8 cellular contexts compared by ENCODE assay signal in genomic region chr7:96321670-96322372, GRCh38. TPM values are rescaled to one million over a fixed set of nuclear protein-coding genes. Genes with fewer than 3 reads are reported as not detected.
DNase-seq lines count a peak whose midpoint lies in the region; ATAC-seq and TF ChIP-seq lines count a peak whose summit lies in the region.

SLC25A13 (minus strand) TSS chr7:96322098; CDS start chr7:96321956, 142 bp downstream.

- peak; percentile 85 for DNase-seq in 8988T
- DNase-seq in NCI-H2171 (lab: John Stamatoyannopoulos, UW): peak; percentile 56
- peak; percentile 92 for DNase-seq in WERI-Rb-1
- peak; percentile 75 to 85 for DNase-seq in breast epithelium (ENCODE audit: low spot score in 2 of 2)
- peak; percentile 99 for DNase-seq in iPS-NIHi7 (ENCODE audit: extremely low spot score)
- DNase-seq in spleen: peak; percentile 97

- H3K36me3 ChIP-seq in WERI-Rb-1 (peaks cover 5% of the 10 kb centered on the region; the same call in 1 of the 2 replicates), breast epithelium (no peaks in the 10 kb centered on the region), spleen (no peaks in the 10 kb centered on the region)

- TF ChIP-seq POLR2A in breast epithelium (IDR thresholded peaks at IDR 0.05): no peak
- TF ChIP-seq POLR2A in spleen (IDR thresholded peaks at IDR 0.05): peak; percentile 45 to 70 (median 56)

- no peaks in the 10 kb centered on the region for H3K27me3 ChIP-seq in WERI-Rb-1 (ENCODE audit: insufficient read depth, low read depth, severe bottlenecking)
- no peaks in the 10 kb centered on the region for H3K27me3 ChIP-seq in breast epithelium
- no peaks in the 10 kb centered on the region for H3K27me3 ChIP-seq in spleen (replicated peaks in 1 of 7)

- ATAC-seq in GM18511 (IDR thresholded peaks at IDR 0.05; ENCODE audit: unreplicated experiment): peak; percentile 81
- peak; percentile 86 for ATAC-seq in HG03025 (IDR thresholded peaks at IDR 0.05; ENCODE audit: low FRiP score, unreplicated experiment)

- WGBS in spleen, 5 donors: 0% methylated on average over 32 to 66 of the region's 66 CpGs

- TF ChIP-seq CTCF in WERI-Rb-1 (IDR thresholded peaks at IDR 0.05; ENCODE audit: low read depth, low read length): no peak
- no peak for TF ChIP-seq CTCF in breast epithelium (IDR thresholded peaks at IDR 0.05)
- peak in 2 of 11 experiments; percentile 4 to 18 for TF ChIP-seq CTCF in spleen (IDR thresholded peaks at IDR 0.05 in 8 of 11, conservative IDR thresholded peaks at IDR 0.05 in 3 of 11)

- H3K9me3 ChIP-seq in WERI-Rb-1 (ENCODE audit: severe bottlenecking) (no peaks in the 10 kb centered on the region), breast epithelium (no peaks in the 10 kb centered on the region), spleen (peaks cover 0 to 1% (median 0%) of the 10 kb centered on the region in 8 donors)

- H3K4me3 ChIP-seq in WERI-Rb-1 (ENCODE audit: low read depth, low read length) (peak within 1 kb of the TSS; percentile 91), breast epithelium (peak within 1 kb of the TSS; percentile 83 to 94 (median 92)), spleen (peak within 1 kb of the TSS; percentile 82 to 100 (median 94))

- peaks cover 0 to 6% of the 10 kb centered on the region in 2 donors for H3K4me1 ChIP-seq in breast epithelium
- H3K4me1 ChIP-seq in spleen: peaks cover 15 to 48% (median 28%) of the 10 kb centered on the region in 6 donors

- H3K27ac ChIP-seq in WERI-Rb-1: peak within 1 kb of the TSS; percentile 96
- peak within 1 kb of the TSS; percentile 96 for H3K27ac ChIP-seq in breast epithelium
- H3K27ac ChIP-seq in spleen: peak within 1 kb of the TSS; percentile 93 to 99 (median 98)

- intact Hi-C loops in breast epithelium (cut with DNase I; ENCODE audit: low total_unique reads) (no loop called here), spleen (cut with DNase I; ENCODE audit: low total_unique reads) (no loop called here)

RNA-seq across cellular contexts. Expression of gene SLC25A13, which starts in this region (rescaled TPM):
- 10 to 100 TPM; 33.1 to 39.0 (median 33.2) TPM for total RNA-seq in breast epithelium
- total RNA-seq in spleen: 10 to 100 TPM; 22.3 to 44.4 (median 32.0) TPM
- polyA plus RNA-seq in spleen: 1 to 10 TPM; 6.3 to 9.6 (median 9.0) TPM

Comparison
In these comparisons a context has a peak if more than half of its experiments do, and no peak if none do; other contexts are left out.
1. Peak in every context shown above with its lines: DNase-seq, ATAC-seq, H3K4me3 ChIP-seq and H3K27ac ChIP-seq.